Comparison of ENCODE assay signal across 7 cellular contexts in the genomic region with DNA sequence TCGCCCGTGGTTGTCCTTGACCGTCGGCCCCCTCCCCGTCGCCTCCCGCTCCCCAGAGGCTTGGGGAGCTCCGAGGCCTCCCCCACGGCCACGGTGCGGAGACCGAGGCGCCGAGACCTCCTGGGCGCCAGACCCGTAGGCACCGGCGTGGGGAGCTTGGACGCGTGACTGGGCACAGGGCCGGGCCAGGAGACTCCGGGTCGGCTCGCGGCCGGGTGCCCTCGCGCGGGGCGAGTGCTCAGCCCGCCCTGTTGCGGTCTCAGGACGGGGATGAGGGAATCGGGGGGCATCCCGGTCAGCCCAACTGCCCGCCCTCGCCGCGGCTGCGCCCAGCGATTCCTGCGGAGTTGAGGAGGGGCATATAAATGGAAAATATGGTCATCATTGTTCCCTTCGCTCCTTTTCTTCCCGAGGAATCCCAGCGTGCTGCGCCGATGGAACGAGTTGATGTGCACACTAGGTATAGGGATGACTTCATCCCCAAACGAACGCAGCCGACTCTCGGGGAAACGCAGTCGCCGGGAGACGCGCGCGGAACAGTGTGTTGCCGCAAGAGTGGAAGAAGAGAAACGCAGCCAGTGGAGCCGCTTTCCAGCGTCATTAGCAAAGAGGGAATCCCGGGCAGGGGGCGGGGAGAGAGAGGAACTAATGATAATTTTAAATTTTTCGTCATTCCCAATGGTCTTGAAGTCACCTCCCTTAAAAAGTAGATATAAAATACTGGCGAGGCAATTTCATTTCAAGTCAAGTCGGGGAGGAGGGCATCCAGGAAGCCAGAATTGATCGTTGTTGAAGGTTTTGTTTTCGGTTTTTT. TPM values are rescaled to one million over a fixed set of nuclear protein-coding genes. Genes with fewer than 3 reads are reported as not detected.
DNase-seq lines count a peak whose midpoint lies in the region; ATAC-seq and TF ChIP-seq lines count a peak whose summit lies in the region.

No MANE protein-coding gene starts in this region.

- no peaks in the 10 kb centered on the region for H3K9me2 ChIP-seq in OCI-LY7 (ENCODE audit: insufficient read depth, low read length)

- intact Hi-C loops in OCI-LY7 (cut with micrococcal nuclease; ENCODE audit: unreplicated experiment) = loop anchor here (1.0 to 5.0 kb wide), 5 partner anchors 99 to 226 kb away; a partner anchor contains a TSS
- intact Hi-C loops in posterior cingulate gyrus (cut with DNase I) = loop anchor here (2.0 to 5.0 kb wide), 4 partner anchors 86 to 269 kb away; a partner anchor contains a TSS

- H3K27ac ChIP-seq in OCI-LY7 (ENCODE audit: low read depth, low read length, poor library complexity, severe bottlenecking) = no peak overlapping the region

- H4K20me1 ChIP-seq in OCI-LY7 (ENCODE audit: insufficient read depth, low read length) = no peaks in the 10 kb centered on the region

- H3K4me2 ChIP-seq in OCI-LY7 (ENCODE audit: low read length) = peak overlapping the region; percentile 93

- POLR2A ChIA-PET in OCI-LY7 (lab: Charles Lee) = interaction anchor here (0.6 to 1.0 kb wide), 4 partner anchors 10 to 276 kb away, joined by 3 to 6 read pairs (median 4); no protein-coding TSS in a partner anchor

- BruUV-seq in OCI-LY7 (replicated peaks; lab: Mats Ljungman, UMichigan) = no TSS peak

- DNase-seq in OCI-LY7 (ENCODE audit: low spot score) (peak; percentile 27), astrocyte of the cerebellum (ENCODE audit: low read depth) (peak; percentile 47), hepatic stellate cell (ENCODE audit: low spot score) (peak; percentile 60), posterior cingulate gyrus (peak; percentile 61 to 95 (median 72))

- no peaks in the 10 kb centered on the region for H3K79me2 ChIP-seq in OCI-LY7 (ENCODE audit: insufficient read depth, low read depth, low read length)

- no peaks in the 10 kb centered on the region for H3K9me3 ChIP-seq in OCI-LY7 (ENCODE audit: low read length)

- H3K36me3 ChIP-seq in OCI-LY7 (ENCODE audit: insufficient read depth, low read length) = no peaks in the 10 kb centered on the region

- peaks cover 20% of the 10 kb centered on the region for H3K4me1 ChIP-seq in OCI-LY7 (ENCODE audit: insufficient read depth, low read length, poor library complexity, severe bottlenecking)

- peak overlapping the region; percentile 52 for H2AFZ ChIP-seq in OCI-LY7 (ENCODE audit: low read length)

- no peak for TF ChIP-seq CTCF in OCI-LY7 (conservative IDR thresholded peaks at IDR 0.05; ENCODE audit: low read length)
- TF ChIP-seq CTCF in astrocyte of the cerebellum (IDR thresholded peaks at IDR 0.05; ENCODE audit: low read depth, low read length, missing control alignments) = no peak

- CTCF ChIA-PET in OCI-LY7 (lab: Charles Lee; ENCODE audit: unreplicated experiment) = interaction anchor here (0.6 to 1.3 kb wide), 2 partner anchors 55 to 172 kb away, joined by 4 to 6 read pairs; no protein-coding TSS in a partner anchor

- in situ Hi-C loops in astrocyte of the cerebellum (cut with HindIII; ENCODE audit: low sequenced_read_pairs) = no loop called here

- ATAC-seq in HG03103 (IDR thresholded peaks at IDR 0.05; ENCODE audit: low read depth, unreplicated experiment) = peak; percentile 36
- ATAC-seq in GM18519 (IDR thresholded peaks at IDR 0.05; ENCODE audit: low FRiP score, unreplicated experiment) = no peak

- peak overlapping the region; percentile 23 for H3K4me3 ChIP-seq in GM08714 (ENCODE audit: low read length)
- H3K4me3 ChIP-seq in OCI-LY7 (ENCODE audit: low read depth, low read length, poor library complexity, severe bottlenecking) = peak overlapping the region; percentile 86
- peak overlapping the region; percentile 76 for H3K4me3 ChIP-seq in astrocyte of the cerebellum (ENCODE audit: low read depth, low read length)

RNA-seq across cellular contexts. Expression of a gene that starts 0.7 kb away (rescaled TPM):
- total RNA-seq in OCI-LY7 (2014; rRNA removed; shearing (Covaris generic)) = 4.6 and 10.8 TPM in 2 replicates
- total RNA-seq in OCI-LY7 (2022) = 17.6 and 18.1 TPM in 2 replicates

Comparison
In these comparisons a context has a peak if more than half of its experiments do, and no peak if none do; other contexts are left out.
1. H3K4me3 ChIP-seq: peak in every context shown above with its lines; median percentile 86 in OCI-LY7; 76 in astrocyte of the cerebellum; 23 in GM08714.